ENCODE assay signal across 14 cellular contexts in the genomic region with DNA sequence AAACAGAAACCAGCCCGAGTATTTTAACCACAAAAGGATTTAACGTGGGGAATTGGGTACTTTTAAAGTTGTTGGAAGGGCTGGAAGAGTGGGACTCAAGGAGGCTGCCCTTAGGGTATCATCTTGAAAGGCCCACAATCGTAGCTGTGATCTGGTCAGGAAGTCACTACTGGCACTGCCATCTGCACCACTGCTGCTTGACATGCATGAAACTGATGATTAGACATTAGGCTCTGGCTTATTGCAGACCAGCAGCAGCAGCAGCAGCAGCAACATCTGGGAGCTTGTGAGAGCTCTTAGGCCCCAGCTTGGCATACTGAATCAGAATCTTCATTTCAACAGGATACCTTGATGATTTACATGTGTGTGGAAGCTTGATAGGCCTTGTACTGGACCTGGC.
DNase-seq lines count a peak whose midpoint lies in the region; ATAC-seq and TF ChIP-seq lines count a peak whose summit lies in the region.
"Had no signal": no experiment of that assay in that cellular context is flagged by ENCODE, and none has a peak within 500 bp of the region (broad histone marks: within the 10 kb centered on the region; RNA-seq: fewer than 3 reads in every experiment).

No MANE protein-coding gene starts in this region.

- TF ChIP-seq CTCF in MM.1S (IDR thresholded peaks at IDR 0.05; ENCODE audit: low read length) (no peak), progenitor cell of endocrine pancreas (IDR thresholded peaks at IDR 0.05; ENCODE audit: unreplicated experiment) (no peak)

- no peaks in the 10 kb centered on the region for H3K9me3 Mint-ChIP-seq in activated naive CD8-positive, alpha-beta T cell (ENCODE audit: low read depth)
- H3K9me3 Mint-ChIP-seq in activated naive CD8-positive, alpha-beta T cell treated with anti-CD3 and anti-CD28 coated beads for 36 hours, result peaks cover 4% of the 10 kb centered on the region
- H3K9me3 Mint-ChIP-seq in progenitor cell of endocrine pancreas (ENCODE audit: low read depth), result peaks cover 16% of the 10 kb centered on the region

- H3K4me2 ChIP-seq in MM.1S (ENCODE audit: low read depth, low read length), result no peak overlapping the region
- H3K4me2 ChIP-seq: A549 had no signal

- H3K27me3 Mint-ChIP-seq in activated naive CD8-positive, alpha-beta T cell, result no peaks in the 10 kb centered on the region
- H3K27me3 Mint-ChIP-seq in activated naive CD8-positive, alpha-beta T cell treated with anti-CD3 and anti-CD28 coated beads for 36 hours, result no peaks in the 10 kb centered on the region
- H3K27me3 Mint-ChIP-seq in T-helper 17 cell (no peaks in the 10 kb centered on the region), progenitor cell of endocrine pancreas (no peaks in the 10 kb centered on the region)

- H2AFZ ChIP-seq in MM.1S (ENCODE audit: low read length), result no peak overlapping the region

- H3K27ac ChIP-seq in MM.1S (ENCODE audit: low read length), result peak overlapping the region; percentile 8; the same call in 1 of the 2 replicates
- H3K27ac ChIP-seq: A549 had no signal

- no peaks in the 10 kb centered on the region for H3K9me3 ChIP-seq in MM.1S (replicated peaks; ENCODE audit: insufficient read depth, low read length)
- no peaks in the 10 kb centered on the region for H3K9me3 ChIP-seq in T-helper 17 cell (ENCODE audit: control insufficient read depth, low read length, poor library complexity, severe bottlenecking)

- no peaks in the 10 kb centered on the region for H3K27me3 ChIP-seq in MM.1S (replicated peaks; ENCODE audit: insufficient read depth, low read length)

- H3K9ac ChIP-seq in MM.1S (ENCODE audit: low read length), result no peak overlapping the region

- H3K79me2 ChIP-seq in MM.1S (ENCODE audit: low read length), result peaks cover 11% of the 10 kb centered on the region

- H3F3A ChIP-seq in MM.1S (ENCODE audit: insufficient read depth, low read length), result no peaks in the 10 kb centered on the region

- peaks cover 32% of the 10 kb centered on the region for H3K4me1 Mint-ChIP-seq in activated naive CD8-positive, alpha-beta T cell (ENCODE audit: low read depth)
- H3K4me1 Mint-ChIP-seq in activated naive CD8-positive, alpha-beta T cell treated with anti-CD3 and anti-CD28 coated beads for 36 hours, result peaks cover 21% of the 10 kb centered on the region
- H3K4me1 Mint-ChIP-seq in T-helper 17 cell (peaks cover 26% of the 10 kb centered on the region), progenitor cell of endocrine pancreas (ENCODE audit: low read depth) (peaks cover 4% of the 10 kb centered on the region)

- H3K4me3 Mint-ChIP-seq in activated naive CD8-positive, alpha-beta T cell, result no peak overlapping the region
- no peak overlapping the region for H3K4me3 Mint-ChIP-seq in activated naive CD8-positive, alpha-beta T cell treated with anti-CD3 and anti-CD28 coated beads for 36 hours
- peak overlapping the region; percentile 43 for H3K4me3 Mint-ChIP-seq in T-helper 17 cell
- no peak overlapping the region for H3K4me3 Mint-ChIP-seq in progenitor cell of endocrine pancreas (ENCODE audit: low read depth)

- H3K27ac Mint-ChIP-seq in activated naive CD8-positive, alpha-beta T cell, result peak overlapping the region; percentile 28
- H3K27ac Mint-ChIP-seq in activated naive CD8-positive, alpha-beta T cell treated with anti-CD3 and anti-CD28 coated beads for 36 hours, result no peak overlapping the region
- H3K27ac Mint-ChIP-seq in T-helper 17 cell (peak overlapping the region; percentile 89), progenitor cell of endocrine pancreas (no peak overlapping the region)

- H3K4me1 ChIP-seq in MM.1S (ENCODE audit: low read length), result no peaks in the 10 kb centered on the region
- H3K4me1 ChIP-seq: A549 had no signal

- peak; percentile 41 for ATAC-seq in T-helper 17 cell
- ATAC-seq in GM19463 (IDR thresholded peaks at IDR 0.05; ENCODE audit: unreplicated experiment), result no peak
- ATAC-seq: A549 had no signal

- H4K20me1 ChIP-seq in MM.1S (ENCODE audit: insufficient read depth, low read length), result no peaks in the 10 kb centered on the region

- no peaks in the 10 kb centered on the region; the same call in 1 of the 2 replicates for H3K36me3 ChIP-seq in MM.1S (replicated peaks; ENCODE audit: insufficient read depth, low read length)

- H3K9me2 ChIP-seq in MM.1S (replicated peaks; ENCODE audit: insufficient read depth, low read length), result no peaks in the 10 kb centered on the region

- no peak for DNase-seq in activated naive CD8-positive, alpha-beta T cell treated with anti-CD3 and anti-CD28 coated beads for 36 hours
- peak; percentile 64 for DNase-seq in MM.1S
- no peak for DNase-seq in T-helper 17 cell
- no peak for DNase-seq in stimulated activated CD8-positive, alpha-beta memory T cell treated with anti-CD3 and anti-CD28 coated beads, Interleukin-4, amount 100 ng/mL, for 48 hours
- DNase-seq in progenitor cell of endocrine pancreas (ENCODE audit: low spot score, unreplicated experiment), result no peak
- DNase-seq: C1 segment of cervical spinal cord, KBM-7, NCI-H1092 treated with DMSO at 0.1 percent for 48 hours, NCI-H1694, NCI-H510A treated with DMSO at 0.1 percent for 48 hours, Right ventricle myocardium superior had no signal

- H3K4me3 ChIP-seq in MM.1S (ENCODE audit: low read length), result no peak overlapping the region
- H3K4me3 ChIP-seq: A549 had no signal

- H3K36me3 Mint-ChIP-seq in activated naive CD8-positive, alpha-beta T cell, result peaks cover 9% of the 10 kb centered on the region
- H3K36me3 Mint-ChIP-seq in activated naive CD8-positive, alpha-beta T cell treated with anti-CD3 and anti-CD28 coated beads for 36 hours, result peaks cover 32% of the 10 kb centered on the region
- peaks cover 9% of the 10 kb centered on the region for H3K36me3 Mint-ChIP-seq in T-helper 17 cell (ENCODE audit: low read depth)
- H3K36me3 Mint-ChIP-seq in progenitor cell of endocrine pancreas (ENCODE audit: insufficient read depth), result peaks cover 39% of the 10 kb centered on the region

Comparison
In these comparisons a context has a peak if more than half of its experiments do, and no peak if none do; other contexts are left out.
1. H3K27ac Mint-ChIP-seq: peak in activated naive CD8-positive, alpha-beta T cell (single experiment) and T-helper 17 cell (single experiment); none in activated naive CD8-positive, alpha-beta T cell treated with anti-CD3 and anti-CD28 coated beads for 36 hours (single experiment) and progenitor cell of endocrine pancreas (single experiment).